Comparison of ENCODE assay signal across 8 cellular contexts in genomic region chr1:243495442-243496172, GRCh38.
DNase-seq lines count a peak whose midpoint lies in the region; ATAC-seq and TF ChIP-seq lines count a peak whose summit lies in the region.

No MANE protein-coding gene starts in this region.

- no peaks in the 10 kb centered on the region for H3K36me3 ChIP-seq in colonic mucosa
- H3K36me3 ChIP-seq in urinary bladder (ENCODE audit: insufficient read depth), result peaks cover 2% of the 10 kb centered on the region
- H3K36me3 ChIP-seq in BE2C, result no peaks in the 10 kb centered on the region; the same call in 1 of the 2 replicates

- H3K9me3 Mint-ChIP-seq in activated naive CD4-positive, alpha-beta T cell treated with anti-CD3 and anti-CD28 coated beads, Interleukin-2, amount 50 U/mL, for 72 hours, result no peaks in the 10 kb centered on the region
- no peaks in the 10 kb centered on the region for H3K9me3 Mint-ChIP-seq in activated naive CD4-positive, alpha-beta T cell treated with anti-CD3 and anti-CD28 coated beads, Interleukin-2, amount 10 ng/mL, durations not matched to agents 7 days and 5 days

- no peak overlapping the region for H3K4me3 Mint-ChIP-seq in activated naive CD4-positive, alpha-beta T cell treated with anti-CD3 and anti-CD28 coated beads, Interleukin-2, amount 10 ng/mL, durations not matched to agents 7 days and 5 days

- TF ChIP-seq CTCF in colonic mucosa (IDR thresholded peaks at IDR 0.05), result no peak
- TF ChIP-seq CTCF in BE2C (IDR thresholded peaks at IDR 0.05; ENCODE audit: low read depth, low read length), result no peak

- CTCF ChIA-PET in activated naive CD4-positive, alpha-beta T cell treated with anti-CD3 and anti-CD28 coated beads, Interleukin-2, amount 10 ng/mL, durations not matched to agents 7 days and 5 days (lab: Charles Lee), result no interaction called here

- H3K9ac ChIP-seq in colonic mucosa (ENCODE audit: low read depth in 2 of 2, low read length in 2 of 2), result peak overlapping the region in 1 of 2 donors; percentile 37

- H3K27ac Mint-ChIP-seq in activated naive CD4-positive, alpha-beta T cell treated with anti-CD3 and anti-CD28 coated beads, Interleukin-2, amount 50 U/mL, for 72 hours, result peak overlapping the region; percentile 9 to 93
- H3K27ac Mint-ChIP-seq in activated naive CD4-positive, alpha-beta T cell treated with anti-CD3 and anti-CD28 coated beads, Interleukin-2, amount 10 ng/mL, durations not matched to agents 7 days and 5 days, result no peak overlapping the region

- no peaks in the 10 kb centered on the region for H3K4me1 Mint-ChIP-seq in activated naive CD4-positive, alpha-beta T cell treated with anti-CD3 and anti-CD28 coated beads, Interleukin-2, amount 10 ng/mL, durations not matched to agents 7 days and 5 days

- H3K4me1 ChIP-seq in colonic mucosa (no peaks in the 10 kb centered on the region), urinary bladder (ENCODE audit: insufficient read depth) (no peaks in the 10 kb centered on the region), BE2C (peaks cover 40% of the 10 kb centered on the region)

- H3K4me3 ChIP-seq in colonic mucosa (no peak overlapping the region), urinary bladder (ENCODE audit: low read depth, low read length) (no peak overlapping the region), BE2C (ENCODE audit: low read depth, low read length) (no peak overlapping the region)

- H3K27me3 ChIP-seq in colonic mucosa, result no peaks in the 10 kb centered on the region
- no peaks in the 10 kb centered on the region for H3K27me3 ChIP-seq in BE2C

- H3K27me3 Mint-ChIP-seq in activated naive CD4-positive, alpha-beta T cell treated with anti-CD3 and anti-CD28 coated beads, Interleukin-2, amount 10 ng/mL, durations not matched to agents 7 days and 5 days, result no peaks in the 10 kb centered on the region

- ATAC-seq in activated naive CD4-positive, alpha-beta T cell treated with anti-CD3 and anti-CD28 coated beads, Interleukin-2, amount 50 U/mL, for 72 hours, result no peak

- intact Hi-C loops in colonic mucosa (cut with DNase I), result no loop called here

- 72% methylated on average over 24 of the region's 24 CpGs for WGBS in urinary bladder

- H3K27ac ChIP-seq in colonic mucosa, result peak overlapping the region; percentile 28
- H3K27ac ChIP-seq in urinary bladder (ENCODE audit: low read depth), result peak overlapping the region; percentile 75

- no peak for DNase-seq in activated naive CD4-positive, alpha-beta T cell treated with anti-CD3 and anti-CD28 coated beads, Interleukin-2, amount 50 U/mL, for 72 hours (ENCODE audit: low spot score in 2 of 2)
- DNase-seq in activated naive CD4-positive, alpha-beta T cell treated with anti-CD3 and anti-CD28 coated beads, Interleukin-2, amount 10 ng/mL, durations not matched to agents 7 days and 5 days, result no peak
- DNase-seq in colonic mucosa (no peak), mucosa of gallbladder (ENCODE audit: low spot score) (peak; percentile 22), BE2C (no peak), NCI-H526 (lab: John Stamatoyannopoulos, UW) (no peak), COR-L47 (lab: John Stamatoyannopoulos, UW) (no peak)

- H3K9me3 ChIP-seq in colonic mucosa (no peaks in the 10 kb centered on the region), BE2C (no peaks in the 10 kb centered on the region)

- H3K36me3 Mint-ChIP-seq in activated naive CD4-positive, alpha-beta T cell treated with anti-CD3 and anti-CD28 coated beads, Interleukin-2, amount 50 U/mL, for 72 hours, result peaks cover 0 to 11% of the 10 kb centered on the region in 2 donors
- peaks cover 6% of the 10 kb centered on the region for H3K36me3 Mint-ChIP-seq in activated naive CD4-positive, alpha-beta T cell treated with anti-CD3 and anti-CD28 coated beads, Interleukin-2, amount 10 ng/mL, durations not matched to agents 7 days and 5 days
